In the genomic region with DNA sequence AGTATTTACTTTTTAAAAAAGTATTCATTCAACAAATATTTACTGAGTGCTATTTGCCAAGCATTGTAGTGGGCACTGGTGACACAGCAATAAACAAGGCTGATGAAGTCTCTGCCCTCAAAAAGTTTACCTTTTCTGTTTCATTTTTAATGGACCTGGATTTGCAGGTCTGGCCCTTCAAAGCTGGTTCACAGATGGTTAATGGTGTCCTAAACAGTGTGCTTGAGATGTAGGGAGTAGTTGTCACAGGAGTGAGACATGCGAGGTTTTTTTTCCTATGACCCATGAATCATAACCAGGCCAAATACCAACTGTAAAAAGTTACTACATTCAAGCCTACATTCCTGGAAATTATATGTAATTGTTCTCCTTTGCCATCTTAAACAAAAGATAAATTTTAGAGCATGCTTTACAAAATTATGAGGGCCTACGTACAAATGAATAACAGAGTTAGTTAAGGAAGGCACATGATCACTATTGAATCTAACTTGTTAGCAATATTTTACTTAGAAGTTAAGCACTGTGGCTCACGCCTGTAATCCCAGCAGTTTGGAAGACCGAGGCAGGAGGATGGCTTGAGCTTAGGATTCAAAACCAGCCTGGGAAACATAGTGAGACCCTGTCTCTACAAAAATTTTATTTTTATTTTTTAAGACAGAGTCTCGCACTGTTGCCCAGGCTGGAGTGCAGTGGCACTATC, we compare ENCODE assay signal across 15 cellular contexts.
DNase-seq lines count a peak whose midpoint lies in the region; ATAC-seq, FAIRE-seq and TF ChIP-seq lines count a peak whose summit lies in the region.
"Had no signal": no experiment of that assay in that cellular context is flagged by ENCODE, and none has a peak within 500 bp of the region (broad histone marks: within the 10 kb centered on the region; RNA-seq: fewer than 3 reads in every experiment).

No MANE protein-coding gene starts in this region.

- H3K36me3 ChIP-seq in pancreas = no peaks in the 10 kb centered on the region
- H3K36me3 ChIP-seq: uterus, WERI-Rb-1 had no signal

- H3K4me3 ChIP-seq in epithelial cell of proximal tubule (ENCODE audit: low read depth, low read length) = no peak overlapping the region
- no peak overlapping the region for H3K4me3 ChIP-seq in pancreas
- H3K4me3 ChIP-seq: uterus had no signal

- peaks cover 29 to 50% (median 32%) of the 10 kb centered on the region in 3 donors for H3K36me3 Mint-ChIP-seq in naive thymus-derived CD8-positive, alpha-beta T cell

- no peaks in the 10 kb centered on the region for H3K27me3 Mint-ChIP-seq in naive thymus-derived CD8-positive, alpha-beta T cell

- 72 to 75% methylated on average over 5 of the region's 5 CpGs for WGBS in pancreas, 2 donors

- ATAC-seq in pancreas = peak in 3 of 4 donors; percentile 31 to 63 (median 44)
- ATAC-seq in naive thymus-derived CD8-positive, alpha-beta T cell = no peak
- ATAC-seq: activated T-cell treated with anti-CD3 and anti-CD28 coated beads, Interleukin-2, amount 50 U/mL, for 4 hours; sciatic nerve had no signal

- no peak overlapping the region for H3K27ac Mint-ChIP-seq in naive thymus-derived CD8-positive, alpha-beta T cell

- FAIRE-seq in pancreas (lab: Jason Lieb, UNC) = no peak

- intact Hi-C loops in pancreas (cut with DNase I) = no loop called here

- TF ChIP-seq CTCF in epithelial cell of proximal tubule (conservative IDR thresholded peaks at IDR 0.05; ENCODE audit: low read depth, low read length) = no peak
- TF ChIP-seq CTCF in pancreas (IDR thresholded peaks at IDR 0.05) = no peak

- POLR2A ChIA-PET in naive thymus-derived CD8-positive, alpha-beta T cell (lab: Charles Lee) = no interaction called here

- H3K9me3 ChIP-seq in pancreas = no peaks in the 10 kb centered on the region

- no peaks in the 10 kb centered on the region for H3K4me1 Mint-ChIP-seq in naive thymus-derived CD8-positive, alpha-beta T cell

- peaks cover 0 to 35% (median 12%) of the 10 kb centered on the region in 9 donors for H3K9me3 Mint-ChIP-seq in naive thymus-derived CD8-positive, alpha-beta T cell

- no peaks in the 10 kb centered on the region for H3K27me3 ChIP-seq in pancreas
- H3K27me3 ChIP-seq: uterus had no signal

- no peak overlapping the region for H3K4me3 Mint-ChIP-seq in naive thymus-derived CD8-positive, alpha-beta T cell
- H3K4me3 Mint-ChIP-seq: activated T-cell treated with anti-CD3 and anti-CD28 coated beads, Interleukin-2, amount 50 U/mL, for 4 hours had no signal

- no peak overlapping the region for H3K27ac ChIP-seq in pancreas
- H3K27ac ChIP-seq: uterus, WERI-Rb-1 had no signal

- peaks cover 0 to 3% (median 0%) of the 10 kb centered on the region in 3 donors for H3K4me1 ChIP-seq in pancreas
- H3K4me1 ChIP-seq: uterus had no signal

- DNase-seq in DMS53 treated with DMSO at 0.1 percent for 48 hours (lab: John Stamatoyannopoulos, UW; ENCODE audit: unreplicated experiment) (peak; percentile 17), NCI-H69 (lab: John Stamatoyannopoulos, UW) (peak; percentile 3), epithelial cell of proximal tubule (ENCODE audit: low read depth) (peak; percentile 56), pancreas (no peak), NCI-H2171 (lab: John Stamatoyannopoulos, UW) (no peak), T1000 (lab: John Stamatoyannopoulos, UW) (no peak), NCI-H2029 treated with DMSO at 0.1 percent for 48 hours (lab: John Stamatoyannopoulos, UW) (no peak)
- no peak for DNase-seq in naive thymus-derived CD8-positive, alpha-beta T cell
- DNase-seq: activated T-cell treated with anti-CD3 and anti-CD28 coated beads, Interleukin-2, amount 50 U/mL, for 4 hours; central memory CD4-positive, alpha-beta T cell; DMS 273 treated with DMSO at 0.1 percent for 48 hours; NCI-H2081 treated with DMSO at 0.1 percent for 48 hours; uterus; WERI-Rb-1 had no signal

Comparison
In these comparisons a context has a peak if more than half of its experiments do, and no peak if none do; other contexts are left out.
1. DNase-seq: peak in DMS53 treated with DMSO at 0.1 percent for 48 hours (single experiment), NCI-H69 (single experiment) and epithelial cell of proximal tubule (single experiment); none in pancreas (0 of 6), NCI-H2171 (single experiment), T1000 (single experiment), naive thymus-derived CD8-positive, alpha-beta T cell (0 of 10) and NCI-H2029 treated with DMSO at 0.1 percent for 48 hours (single experiment).
2. ATAC-seq: peak in pancreas (3 of 4); none in naive thymus-derived CD8-positive, alpha-beta T cell (0 of 2).